Comparison of ENCODE assay signal across 24 cellular contexts in the genomic region with DNA sequence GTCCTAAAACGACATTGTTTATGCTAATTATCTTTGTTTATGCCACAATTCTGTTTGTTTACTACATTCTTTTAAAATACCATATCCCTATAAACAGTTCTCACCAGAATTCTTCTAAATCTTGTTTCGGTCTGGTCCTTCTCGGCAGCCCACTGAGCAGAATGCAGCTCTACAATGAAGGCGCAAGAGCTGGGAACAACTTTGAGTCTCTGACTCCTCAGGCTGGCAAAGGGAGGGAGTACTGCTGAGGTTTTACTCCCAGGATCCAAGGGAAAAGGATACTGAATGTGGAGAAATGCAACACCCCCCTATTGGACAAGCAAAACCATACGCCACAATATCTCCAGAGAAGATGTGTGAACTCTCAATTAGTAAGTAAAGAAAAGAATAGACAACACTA. TPM values are rescaled to one million over a fixed set of nuclear protein-coding genes. Genes with fewer than 3 reads are reported as not detected.
DNase-seq lines count a peak whose midpoint lies in the region; ATAC-seq, FAIRE-seq and TF ChIP-seq lines count a peak whose summit lies in the region.
"Had no signal": no experiment of that assay in that cellular context is flagged by ENCODE, and none has a peak within 500 bp of the region (broad histone marks: within the 10 kb centered on the region; RNA-seq: fewer than 3 reads in every experiment).

No MANE protein-coding gene starts in this region.

- no peak overlapping the region for H3K27ac ChIP-seq in K562 (ENCODE audit: extremely low read depth, low read depth, low read length)
- H3K27ac ChIP-seq in smooth muscle cell (ENCODE audit: low read depth), result no peak overlapping the region
- no peak overlapping the region for H3K27ac ChIP-seq in mammary epithelial cell (ENCODE audit: insufficient read depth, low read depth, low read length)
- H3K27ac ChIP-seq: ascending aorta, SJSA1, skin epidermis, suprapubic skin, vagina had no signal

- no TSS peak for BruUV-seq in K562 (replicated peaks; lab: Mats Ljungman, UMichigan)
- no TSS peak for BruUV-seq in mammary epithelial cell (replicated peaks; lab: Mats Ljungman, UMichigan)

- no peak overlapping the region for H3K4me2 ChIP-seq in K562 (ENCODE audit: insufficient read depth, low read length)
- peak overlapping the region; percentile 98 for H3K4me2 ChIP-seq in smooth muscle cell
- no peak overlapping the region for H3K4me2 ChIP-seq in mammary epithelial cell (ENCODE audit: insufficient read depth, low read depth, low read length)

- H3K27me3 ChIP-seq in K562 (ENCODE audit: control insufficient read depth in 2 of 2, insufficient read depth in 2 of 2, low read length in 2 of 2), result no peaks in the 10 kb centered on the region
- no peaks in the 10 kb centered on the region for H3K27me3 ChIP-seq in smooth muscle cell (ENCODE audit: low read depth)
- H3K27me3 ChIP-seq in mammary epithelial cell (ENCODE audit: insufficient read depth, low read length), result peaks cover 8% of the 10 kb centered on the region
- H3K27me3 ChIP-seq: ascending aorta, vagina had no signal

- in situ Hi-C loops in K562 (cut with MboI) (no loop called here), mammary epithelial cell (cut with MboI; ENCODE audit: low sequenced_read_pairs in 2 of 2) (no loop called here)

- TF ChIP-seq EP300 in K562 (IDR thresholded peaks at IDR 0.05; ENCODE audit: low read length), result no peak

- no peak for TF ChIP-seq POLR2A in K562 (conservative IDR thresholded peaks at IDR 0.05)

- H3K9me3 ChIP-seq in K562 (replicated peaks; ENCODE audit: control insufficient read depth, insufficient read depth, low read depth, low read length), result no peaks in the 10 kb centered on the region
- H3K9me3 ChIP-seq in smooth muscle cell (replicated peaks; ENCODE audit: low read depth), result no peaks in the 10 kb centered on the region
- no peaks in the 10 kb centered on the region for H3K9me3 ChIP-seq in mammary epithelial cell (replicated peaks; ENCODE audit: insufficient read depth, low read length)
- H3K9me3 ChIP-seq: ascending aorta, SJSA1, suprapubic skin, vagina had no signal

- no peaks in the 10 kb centered on the region for H3K36me3 Mint-ChIP-seq in CD14-positive monocyte
- H3K36me3 Mint-ChIP-seq: activated naive CD4-positive, alpha-beta T cell treated with anti-CD3 and anti-CD28 coated beads, Interleukin-2, amount 50 U/mL, for 72 hours; CD4-positive, alpha-beta memory T cell; natural killer cell treated with Interleukin-12 subunit alpha and Interleukin-12 subunit beta and Interleukin-15 and Interleukin-18, amount 100 ng/mL, for 72 hours; stimulated activated memory B cell treated with anti-CD40 and anti-IgM and Interleukin-4, amounts not matched to agents 10 μg/mL and 1 μg/mL and 100 μg/mL, for 72 hours had no signal

- no peak overlapping the region for H3K27ac Mint-ChIP-seq in CD14-positive monocyte
- H3K27ac Mint-ChIP-seq: activated CD4-positive, alpha-beta T cell treated with anti-CD3 and anti-CD28 coated beads, Interleukin-2, amount 10 ng/mL, durations not matched to agents 24 days and 14 days; activated naive CD4-positive, alpha-beta T cell treated with anti-CD3 and anti-CD28 coated beads, Interleukin-2, amount 50 U/mL, for 72 hours; CD4-positive, alpha-beta memory T cell; natural killer cell treated with Interleukin-12 subunit alpha and Interleukin-12 subunit beta and Interleukin-15 and Interleukin-18, amount 100 ng/mL, for 72 hours; stimulated activated memory B cell treated with anti-CD40 and anti-IgM and Interleukin-4, amounts not matched to agents 10 μg/mL and 1 μg/mL and 100 μg/mL, for 72 hours; T-helper 1 cell treated with Interleukin-12 subunit alpha and Interleukin-12 subunit beta and Interleukin-4 antibody, amounts not matched to agents 30 μg/mL and 1 μg/mL, for 36 hours had no signal

- no peaks in the 10 kb centered on the region for H3K4me1 Mint-ChIP-seq in CD14-positive monocyte
- H3K4me1 Mint-ChIP-seq: activated CD4-positive, alpha-beta T cell treated with anti-CD3 and anti-CD28 coated beads, Interleukin-2, amount 10 ng/mL, durations not matched to agents 24 days and 14 days; CD4-positive, alpha-beta memory T cell; stimulated activated memory B cell treated with anti-CD40 and anti-IgM and Interleukin-4, amounts not matched to agents 10 μg/mL and 1 μg/mL and 100 μg/mL, for 72 hours had no signal

- TF ChIP-seq RAD21 in K562 (CRISPR knock-in tag; conservative IDR thresholded peaks at IDR 0.05 in 1 of 2, IDR thresholded peaks at IDR 0.05 in 1 of 2), result no peak

- H3K9me3 Mint-ChIP-seq in CD14-positive monocyte, result no peaks in the 10 kb centered on the region
- H3K9me3 Mint-ChIP-seq: activated CD4-positive, alpha-beta T cell treated with anti-CD3 and anti-CD28 coated beads, Interleukin-2, amount 10 ng/mL, durations not matched to agents 24 days and 14 days; natural killer cell treated with Interleukin-12 subunit alpha and Interleukin-12 subunit beta and Interleukin-15 and Interleukin-18, amount 100 ng/mL, for 72 hours; stimulated activated memory B cell treated with anti-CD40 and anti-IgM and Interleukin-4, amounts not matched to agents 10 μg/mL and 1 μg/mL and 100 μg/mL, for 72 hours; T-helper 1 cell treated with Interleukin-12 subunit alpha and Interleukin-12 subunit beta and Interleukin-4 antibody, amounts not matched to agents 30 μg/mL and 1 μg/mL, for 36 hours had no signal

- H2AFZ ChIP-seq in K562 (ENCODE audit: low read depth, low read length) (peak overlapping the region; percentile 44; the same call in 1 of the 2 replicates), smooth muscle cell (ENCODE audit: low read depth) (no peak overlapping the region), mammary epithelial cell (ENCODE audit: low read depth, low read length) (no peak overlapping the region)

- H3K4me1 ChIP-seq in K562 (replicated peaks in 1 of 2; ENCODE audit: control insufficient read depth in 2 of 2, insufficient read depth in 2 of 2, low read length in 2 of 2) (no peaks in the 10 kb centered on the region), smooth muscle cell (ENCODE audit: low read depth) (peaks cover 74% of the 10 kb centered on the region), mammary epithelial cell (ENCODE audit: insufficient read depth, low read length) (no peaks in the 10 kb centered on the region)
- H3K4me1 ChIP-seq: SJSA1, suprapubic skin, vagina had no signal

- H3K4me3 ChIP-seq in K562, result no peak overlapping the region
- no peak overlapping the region for H3K4me3 ChIP-seq in smooth muscle cell
- no peak overlapping the region for H3K4me3 ChIP-seq in mammary epithelial cell (replicated peaks in 1 of 3; ENCODE audit: insufficient read depth in 1 of 3, low read depth in 2 of 3, low read length in 3 of 3)
- H3K4me3 ChIP-seq: ascending aorta, SJSA1, skin epidermis, suprapubic skin, vagina had no signal

- FAIRE-seq in K562 (lab: Jason Lieb, UNC), result no peak
- FAIRE-seq: RCC 7860 had no signal

- no peaks in the 10 kb centered on the region for H3F3A ChIP-seq in smooth muscle cell (ENCODE audit: low read depth)

- CTCF ChIA-PET in K562 (lab: Yijun Ruan, JAX; ENCODE audit: low intra/inter-chr PET ratio) (no interaction called here), mammary epithelial cell (lab: Charles Lee; ENCODE audit: low non-redundant PET) (no interaction called here)

- 56% methylated on average over 5 of the region's 5 CpGs for WGBS in K562 (ENCODE audit: insufficient coverage, low coverage, missing lambda C conversion rate)
- 63% methylated on average over 5 of the region's 5 CpGs for WGBS in smooth muscle cell (ENCODE audit: low lambda C conversion rate)
- WGBS in mammary epithelial cell (ENCODE audit: low coverage, missing lambda C conversion rate), result 82% methylated on average over 5 of the region's 5 CpGs

- DNase-seq in NCI-H1694 treated with DMSO at 0.1 percent for 48 hours (lab: John Stamatoyannopoulos, UW) (peak; percentile 16), K562 (ENCODE audit: extremely low read depth in 1 of 4, low spot score in 3 of 4) (no peak), left kidney (ENCODE audit: low read depth, low spot score) (peak; percentile 32), smooth muscle cell (lab: John Stamatoyannopoulos, UW; ENCODE audit: unreplicated experiment) (no peak), mammary epithelial cell (no peak), CD14-positive monocyte (ENCODE audit: low spot score) (no peak)
- no peak for DNase-seq in central memory CD4-positive, alpha-beta T cell
- DNase-seq: activated CD4-positive, alpha-beta T cell treated with anti-CD3 and anti-CD28 coated beads, Interleukin-2, amount 10 ng/mL, durations not matched to agents 24 days and 14 days; CD4-positive, alpha-beta memory T cell; DMS53; GF-D8; Kasumi-1; NCI-H1930; stimulated activated CD4-positive, alpha-beta T cell treated with anti-CD3 and anti-CD28 coated beads, Interleukin-2, amount 100 ng/mL, for 24 hours had no signal

- H3K9ac ChIP-seq in K562 (ENCODE audit: insufficient read depth in 1 of 2, low read depth in 2 of 2, low read length in 2 of 2), result no peak overlapping the region
- no peak overlapping the region for H3K9ac ChIP-seq in smooth muscle cell (ENCODE audit: low read depth)
- no peak overlapping the region for H3K9ac ChIP-seq in mammary epithelial cell (ENCODE audit: insufficient read depth, low read length)

- no peak overlapping the region for H3K4me3 Mint-ChIP-seq in CD14-positive monocyte
- H3K4me3 Mint-ChIP-seq: activated CD4-positive, alpha-beta T cell treated with anti-CD3 and anti-CD28 coated beads, Interleukin-2, amount 10 ng/mL, durations not matched to agents 24 days and 14 days; CD4-positive, alpha-beta memory T cell; natural killer cell treated with Interleukin-12 subunit alpha and Interleukin-12 subunit beta and Interleukin-15 and Interleukin-18, amount 100 ng/mL, for 72 hours; stimulated activated memory B cell treated with anti-CD40 and anti-IgM and Interleukin-4, amounts not matched to agents 10 μg/mL and 1 μg/mL and 100 μg/mL, for 72 hours; T-helper 1 cell treated with Interleukin-12 subunit alpha and Interleukin-12 subunit beta and Interleukin-4 antibody, amounts not matched to agents 30 μg/mL and 1 μg/mL, for 36 hours had no signal

- H3K79me2 ChIP-seq in K562 (ENCODE audit: control insufficient read depth, insufficient read depth, low read length) (no peaks in the 10 kb centered on the region), smooth muscle cell (ENCODE audit: low read depth) (peaks cover 98% of the 10 kb centered on the region), mammary epithelial cell (ENCODE audit: insufficient read depth, low read length) (no peaks in the 10 kb centered on the region)

- H4K20me1 ChIP-seq in K562 (replicated peaks; ENCODE audit: control insufficient read depth, insufficient read depth, low read length) (no peaks in the 10 kb centered on the region), smooth muscle cell (ENCODE audit: low read depth) (peaks cover 45% of the 10 kb centered on the region), mammary epithelial cell (ENCODE audit: insufficient read depth, low read length) (no peaks in the 10 kb centered on the region)

- dilution Hi-C loops in mammary epithelial cell (cut with HindIII; ENCODE audit: low sequenced_read_pairs), result no loop called here

- POLR2A ChIA-PET in K562 (lab: Yijun Ruan, JAX), result no interaction called here

- TF ChIP-seq CTCF in K562 (IDR thresholded peaks at IDR 0.05 in 2 of 3, conservative IDR thresholded peaks at IDR 0.05 in 1 of 3; ENCODE audit: insufficient read depth in 2 of 3, low read depth in 1 of 3, low read length in 3 of 3), result no peak
- no peak for TF ChIP-seq CTCF in smooth muscle cell (IDR thresholded peaks at IDR 0.05; ENCODE audit: borderline replicate concordance, insufficient read depth, poor library complexity, severe bottlenecking)
- TF ChIP-seq CTCF in mammary epithelial cell (conservative IDR thresholded peaks at IDR 0.05 in 1 of 2, IDR thresholded peaks at IDR 0.05 in 1 of 2; ENCODE audit: extremely low read depth in 1 of 2, insufficient read depth in 1 of 2, low read depth in 1 of 2, low read length in 2 of 2), result no peak
- TF ChIP-seq CTCF in CD14-positive monocyte (IDR thresholded peaks at IDR 0.05), result no peak

- no peaks in the 10 kb centered on the region for H3K36me3 ChIP-seq in K562 (ENCODE audit: control insufficient read depth, insufficient read depth, low read length)
- H3K36me3 ChIP-seq in smooth muscle cell (ENCODE audit: low read depth), result no peaks in the 10 kb centered on the region
- H3K36me3 ChIP-seq in mammary epithelial cell (ENCODE audit: insufficient read depth, low read length), result no peaks in the 10 kb centered on the region
- H3K36me3 ChIP-seq: ascending aorta, SJSA1, suprapubic skin, vagina had no signal

- intact Hi-C loops in K562 (cut with micrococcal nuclease) (loop anchor here (10.0 kb wide), 1 partner anchor 129 kb away; no protein-coding TSS in a partner anchor), mammary epithelial cell (cut with micrococcal nuclease) (no loop called here), CD14-positive monocyte (cut with micrococcal nuclease) (no loop called here)

- no peak for ATAC-seq in K562
- ATAC-seq: activated naive CD4-positive, alpha-beta T cell treated with anti-CD3 and anti-CD28 coated beads, Interleukin-2, amount 50 U/mL, for 72 hours; natural killer cell treated with Interleukin-12 subunit alpha and Interleukin-12 subunit beta and Interleukin-15 and Interleukin-18, amount 100 ng/mL, for 72 hours; stimulated activated memory B cell treated with anti-CD40 and anti-IgM and Interleukin-4, amounts not matched to agents 10 μg/mL and 1 μg/mL and 100 μg/mL, for 72 hours had no signal

- peaks cover 0 to 5% (median 1%) of the 10 kb centered on the region in 3 donors for H3K27me3 Mint-ChIP-seq in CD14-positive monocyte (ENCODE audit: low read depth in 3 of 3)
- H3K27me3 Mint-ChIP-seq: CD4-positive, alpha-beta memory T cell; natural killer cell treated with Interleukin-12 subunit alpha and Interleukin-12 subunit beta and Interleukin-15 and Interleukin-18, amount 100 ng/mL, for 72 hours; stimulated activated memory B cell treated with anti-CD40 and anti-IgM and Interleukin-4, amounts not matched to agents 10 μg/mL and 1 μg/mL and 100 μg/mL, for 72 hours had no signal

- no peaks in the 10 kb centered on the region for H3K9me1 ChIP-seq in K562 (ENCODE audit: control insufficient read depth, insufficient read depth, low read length)

RNA-seq across cellular contexts. Expression of gene SOX5, which starts 5.4 kb away (rescaled TPM):
- 17.1 and 17.2 TPM in 2 replicates for total RNA-seq in K562 (2011; cell fraction: chromatin; rRNA removed; ENCODE audit: low replicate concordance)
- 12.8 and 13.2 TPM in 2 replicates for total RNA-seq in K562 (2011; cell fraction: nucleolus; rRNA removed)
- 11.1 and 21.6 TPM in 2 replicates for total RNA-seq in K562 (2011; cell fraction: nucleoplasm; rRNA removed)
- 12.5 and 13.4 TPM in 2 replicates for total RNA-seq in K562 (2014; rRNA removed)
- total RNA-seq in K562 (2014; rRNA removed; fragmentation: Illumina TruSeq; extraction: Trizol), result 12.3 and 13.7 TPM in 2 replicates
- total RNA-seq in K562 (2015; rRNA removed; fragmentation: Illumina TruSeq; extraction: Trizol), result 8.3 and 9.3 TPM in 2 replicates
- 11.9 and 14.1 TPM in 2 replicates for total RNA-seq in K562 (2021)
- 12.8 and 16.5 TPM in 2 replicates for polyA plus RNA-seq in K562 (2011; rRNA removed)
- 7.9 and 11.8 TPM in 2 replicates for polyA plus RNA-seq in K562 (2011; cell fraction: cytosol; rRNA removed)
- polyA plus RNA-seq in K562 (2011; cell fraction: nucleus; rRNA removed), result 14.5 and 21.2 TPM in 2 replicates
- polyA plus RNA-seq in K562 (2012), result 4.3 and 4.7 TPM in 2 replicates
- 9.1 and 9.5 TPM in 2 replicates for polyA plus RNA-seq in K562 (2014; fragmentation: Illumina TruSeq; extraction: Trizol)
- 10 to 100 TPM; 10.9 to 12.3 TPM for polyA plus RNA-seq in K562 (2014; fragmentation: Nextera tagmentation; extraction: Ambion mirVana)
- polyA plus RNA-seq in K562 (2014; rRNA removed), result 9.6 and 10.1 TPM in 2 replicates
- 24.7 and 33.1 TPM in 2 replicates for polyA minus RNA-seq in K562 (2011; rRNA and poly(A)+ RNA removed)
- polyA minus RNA-seq in K562 (2011; cell fraction: cytosol; rRNA and poly(A)+ RNA removed), result 5.9 and 21.4 TPM in 2 replicates
- 21.3 and 27.2 TPM in 2 replicates for polyA minus RNA-seq in K562 (2011; cell fraction: nucleus; rRNA and poly(A)+ RNA removed)
- total RNA-seq in smooth muscle cell, result 47.8 and 66.1 TPM in 2 replicates
- polyA plus RNA-seq in smooth muscle cell, result 20.7 and 22.3 TPM in 2 replicates
- total RNA-seq in mammary epithelial cell, result under 1 TPM in 1 of 2 donors, not detected in 1; under 0.01 TPM
- polyA plus RNA-seq in mammary epithelial cell, result not detected
- not detected for polyA minus RNA-seq in mammary epithelial cell
- polyA plus RNA-seq in CD14-positive monocyte, result not detected
- total RNA-seq: CD4-positive, alpha-beta memory T cell had no signal

Comparison
In these comparisons a context has a peak if more than half of its experiments do, and no peak if none do; other contexts are left out.
1. DNase-seq: peak in NCI-H1694 treated with DMSO at 0.1 percent for 48 hours (single experiment) and left kidney (single experiment); none in K562 (0 of 4), smooth muscle cell (single experiment), mammary epithelial cell (single experiment), CD14-positive monocyte (single experiment) and central memory CD4-positive, alpha-beta T cell (single experiment).